ENCODE assay signal across 8 cellular contexts in genomic region chr16:75580-76501, GRCh38.
DNase-seq lines count a peak whose midpoint lies in the region.

No MANE protein-coding gene starts in this region.

- peak; percentile 84 for DNase-seq in CMK (ENCODE audit: low read depth)
- peak; percentile 15 to 37 for DNase-seq in Kasumi-1 (lab: John Stamatoyannopoulos, UW)
- peak; percentile 31 for DNase-seq in amniotic stem cell (lab: John Stamatoyannopoulos, UW)
- peak; percentile 74 for DNase-seq in iris pigment epithelial cell (ENCODE audit: low read depth)
- DNase-seq in stromal cell of bone marrow (ENCODE audit: low read depth): peak; percentile 60
- no peak for DNase-seq in NCI-H1092 (lab: John Stamatoyannopoulos, UW)
- no peak for DNase-seq in DMS114 treated with DMSO at 0.1 percent for 48 hours (lab: John Stamatoyannopoulos, UW; ENCODE audit: unreplicated experiment)
- DNase-seq in HUDEP-2 (lab: John Stamatoyannopoulos, UW; ENCODE audit: unreplicated experiment in 76 of 76): no peak

Comparison
In these comparisons a context has a peak if more than half of its experiments do, and no peak if none do; other contexts are left out.
1. DNase-seq: peak in CMK (single experiment), Kasumi-1 (2 of 2), amniotic stem cell (single experiment), iris pigment epithelial cell (single experiment) and stromal cell of bone marrow (single experiment); none in NCI-H1092 (single experiment), DMS114 treated with DMSO at 0.1 percent for 48 hours (single experiment) and HUDEP-2 (0 of 76).